ENCODE assay signal across 8 cellular contexts in genomic region chr18:36942264-36942663, GRCh38.
DNase-seq lines count a peak whose midpoint lies in the region; ATAC-seq, FAIRE-seq and TF ChIP-seq lines count a peak whose summit lies in the region.

No MANE protein-coding gene starts in this region.

- ATAC-seq in A549 (peak in 1 of 2 experiments; percentile 55; a peak in 1 of 6 replicates), HG03097 (IDR thresholded peaks at IDR 0.05; ENCODE audit: low FRiP score, unreplicated experiment) (no peak)
- ATAC-seq in effector memory CD8-positive, alpha-beta T cell (replicated peaks) = no peak

- peak; percentile 47 to 62 for TF ChIP-seq RAD21 in A549 (conservative IDR thresholded peaks at IDR 0.05 in 1 of 2, IDR thresholded peaks at IDR 0.05 in 1 of 2)

- no peak overlapping the region for H3K4me2 ChIP-seq in A549

- no peaks in the 10 kb centered on the region for H3K4me1 ChIP-seq in A549
- no peaks in the 10 kb centered on the region for H3K4me1 ChIP-seq in SJCRH30

- H3K9me3 ChIP-seq in A549 = no peaks in the 10 kb centered on the region
- no peaks in the 10 kb centered on the region for H3K9me3 ChIP-seq in SJCRH30 (replicated peaks)

- FAIRE-seq in A549 (lab: Jason Lieb, UNC) = no peak

- H3K36me3 Mint-ChIP-seq in effector memory CD8-positive, alpha-beta T cell (ENCODE audit: insufficient read depth) = peaks cover 3% of the 10 kb centered on the region

- peaks cover 0 to 14% of the 10 kb centered on the region in 2 donors for H3K9me3 Mint-ChIP-seq in effector memory CD8-positive, alpha-beta T cell

- no peaks in the 10 kb centered on the region for H3K27me3 Mint-ChIP-seq in effector memory CD8-positive, alpha-beta T cell

- H3K36me3 ChIP-seq in SJCRH30 = no peaks in the 10 kb centered on the region

- peak; percentile 41; the same call in 2 of the 3 replicates for TF ChIP-seq CTCF in A549 (IDR thresholded peaks at IDR 0.05)
- TF ChIP-seq CTCF in GM10266 (IDR thresholded peaks at IDR 0.05; ENCODE audit: control insufficient read depth, insufficient read depth, low read depth, missing control alignments) = peak; percentile 68
- TF ChIP-seq CTCF in HL-60 (IDR thresholded peaks at IDR 0.05; ENCODE audit: insufficient read depth, low read length) = peak; percentile 85

- no peak for TF ChIP-seq POLR2A in A549 (IDR thresholded peaks at IDR 0.05; ENCODE audit: low read length)

- H3K27ac Mint-ChIP-seq in effector memory CD8-positive, alpha-beta T cell = no peak overlapping the region

- peak; percentile 2 to 35 for DNase-seq in A549 (ENCODE audit: low read depth in 1 of 2, low spot score in 1 of 2)
- peak; percentile 28 for DNase-seq in GM10266 (ENCODE audit: extremely low spot score)
- peak; percentile 14 to 49 for DNase-seq in HL-60 (ENCODE audit: low read depth in 1 of 2, low spot score in 1 of 2)
- DNase-seq in SJCRH30 = peak; percentile 9 to 55
- peak; percentile 12 for DNase-seq in hepatic stellate cell (ENCODE audit: low spot score)
- no peak for DNase-seq in effector memory CD8-positive, alpha-beta T cell
- DNase-seq in NK-92 (lab: John Stamatoyannopoulos, UW; ENCODE audit: unreplicated experiment) = no peak

- H3K4me3 Mint-ChIP-seq in effector memory CD8-positive, alpha-beta T cell = no peak overlapping the region

- H3K4me1 Mint-ChIP-seq in effector memory CD8-positive, alpha-beta T cell (ENCODE audit: low read depth in 2 of 2) = no peaks in the 10 kb centered on the region

- H3K27ac ChIP-seq in A549 = no peak overlapping the region
- no peak overlapping the region for H3K27ac ChIP-seq in HL-60 (replicated peaks)
- H3K27ac ChIP-seq in SJCRH30 = no peak overlapping the region; the same call in 1 of the 2 replicates

- no peak overlapping the region for H3K4me3 ChIP-seq in A549
- no peak overlapping the region for H3K4me3 ChIP-seq in HL-60 (replicated peaks; ENCODE audit: insufficient read depth, low read length)
- H3K4me3 ChIP-seq in SJCRH30 = no peak overlapping the region

- POLR2A ChIA-PET in A549 (lab: Yijun Ruan, JAX) = no interaction called here

- CTCF ChIA-PET in A549 (lab: Yijun Ruan, JAX) = interaction anchor here (1.0 to 1.1 kb wide), 2 partner anchors 10 to 37 kb away, joined by 3 read pairs; no protein-coding TSS in a partner anchor

- no peak for TF ChIP-seq EP300 in A549 (IDR thresholded peaks at IDR 0.05)

- 39% methylated on average over 6 of the region's 6 CpGs for WGBS in A549 (ENCODE audit: missing lambda C conversion rate)

- H3K27me3 ChIP-seq in HL-60 (ENCODE audit: insufficient read depth, poor library complexity, severe bottlenecking) (no peaks in the 10 kb centered on the region), SJCRH30 (no peaks in the 10 kb centered on the region)

TF ChIP-seq in A549, 52 proteins besides CTCF, POLR2A, EP300 and RAD21:
- TF ChIP-seq CEBPB (IDR thresholded peaks at IDR 0.05) (no peak), SMC3 (IDR thresholded peaks at IDR 0.05) (0 out of 3 replicates have a peak, but pooled peaks have one; percentile 21)
TF ChIP-seq in A549: peak in this region for 1.

Comparison
In these comparisons a context has a peak if more than half of its experiments do, and no peak if none do; other contexts are left out.
1. DNase-seq: peak in A549 (2 of 2), GM10266 (single experiment), HL-60 (2 of 2), SJCRH30 (2 of 2) and hepatic stellate cell (single experiment); none in effector memory CD8-positive, alpha-beta T cell (0 of 3) and NK-92 (single experiment).
2. Peak in every context shown above with its lines, with median percentiles within 50 percentile points of each other: CTCF ChIP-seq.